In genomic region chr7:141551773-141552162, GRCh38 we compare ENCODE assay signal across 8 cellular contexts. TPM values are rescaled to one million over a fixed set of nuclear protein-coding genes. Genes with fewer than 3 reads are reported as not detected.
DNase-seq lines count a peak whose midpoint lies in the region; ATAC-seq and TF ChIP-seq lines count a peak whose summit lies in the region.

No MANE protein-coding gene starts in this region.

- H3K36me3 ChIP-seq in H7 (replicated peaks; ENCODE audit: control insufficient read depth, insufficient read depth, low read length), result peaks cover 3% of the 10 kb centered on the region

- ATAC-seq in T-helper 17 cell, result no peak
- ATAC-seq in stimulated activated memory B cell treated with anti-CD40 and anti-IgM and Interleukin-4, amounts not matched to agents 10 μg/mL and 1 μg/mL and 100 μg/mL, for 72 hours, result peak; percentile 45
- no peak for ATAC-seq in HG03378 (IDR thresholded peaks at IDR 0.05; ENCODE audit: unreplicated experiment)

- H3K9me3 ChIP-seq in T-helper 17 cell (ENCODE audit: control insufficient read depth, low read length, poor library complexity, severe bottlenecking), result no peaks in the 10 kb centered on the region

- H3K4me1 Mint-ChIP-seq in T-helper 17 cell (peaks cover 29% of the 10 kb centered on the region), glutamatergic neuron (ENCODE audit: low read depth, unreplicated experiment) (peaks cover 9% of the 10 kb centered on the region)
- peaks cover 33% of the 10 kb centered on the region for H3K4me1 Mint-ChIP-seq in stimulated activated memory B cell treated with anti-CD40 and anti-IgM and Interleukin-4, amounts not matched to agents 10 μg/mL and 1 μg/mL and 100 μg/mL, for 72 hours

- H3K9me3 Mint-ChIP-seq in glutamatergic neuron (ENCODE audit: unreplicated experiment), result peaks cover 6% of the 10 kb centered on the region
- H3K9me3 Mint-ChIP-seq in stimulated activated memory B cell treated with anti-CD40 and anti-IgM and Interleukin-4, amounts not matched to agents 10 μg/mL and 1 μg/mL and 100 μg/mL, for 72 hours, result no peaks in the 10 kb centered on the region

- H3K36me3 Mint-ChIP-seq in T-helper 17 cell (ENCODE audit: low read depth) (peaks cover 15% of the 10 kb centered on the region), glutamatergic neuron (ENCODE audit: unreplicated experiment) (no peaks in the 10 kb centered on the region)
- H3K36me3 Mint-ChIP-seq in stimulated activated memory B cell treated with anti-CD40 and anti-IgM and Interleukin-4, amounts not matched to agents 10 μg/mL and 1 μg/mL and 100 μg/mL, for 72 hours, result peaks cover 25% of the 10 kb centered on the region

- DNase-seq in AG10803 (ENCODE audit: low read depth), result no peak
- no peak for DNase-seq in H7
- no peak for DNase-seq in T-helper 17 cell
- no peak for DNase-seq in glutamatergic neuron
- DNase-seq in islet precursor cell, result no peak
- no peak for DNase-seq in NCI-H1048 (lab: John Stamatoyannopoulos, UW)

- TF ChIP-seq CTCF in AG10803 (conservative IDR thresholded peaks at IDR 0.05; ENCODE audit: low read length) (no peak), glutamatergic neuron (IDR thresholded peaks at IDR 0.05; ENCODE audit: partially characterized antibody, unreplicated experiment) (no peak)

- H3K27me3 ChIP-seq in H7 (ENCODE audit: control insufficient read depth, insufficient read depth, low read length), result no peaks in the 10 kb centered on the region

- H3K27ac Mint-ChIP-seq in T-helper 17 cell, result peak overlapping the region; percentile 82
- peak overlapping the region; percentile 78 for H3K27ac Mint-ChIP-seq in glutamatergic neuron (ENCODE audit: unreplicated experiment)
- peak overlapping the region; percentile 91 for H3K27ac Mint-ChIP-seq in stimulated activated memory B cell treated with anti-CD40 and anti-IgM and Interleukin-4, amounts not matched to agents 10 μg/mL and 1 μg/mL and 100 μg/mL, for 72 hours

- H3K4me3 ChIP-seq in AG10803 (ENCODE audit: low read length) (peak overlapping the region; percentile 90), H7 (ENCODE audit: insufficient read depth, low read depth, low read length) (peak overlapping the region; percentile 79)

- no peaks in the 10 kb centered on the region for H3K27me3 Mint-ChIP-seq in T-helper 17 cell
- no peaks in the 10 kb centered on the region for H3K27me3 Mint-ChIP-seq in glutamatergic neuron (ENCODE audit: unreplicated experiment)
- no peaks in the 10 kb centered on the region for H3K27me3 Mint-ChIP-seq in stimulated activated memory B cell treated with anti-CD40 and anti-IgM and Interleukin-4, amounts not matched to agents 10 μg/mL and 1 μg/mL and 100 μg/mL, for 72 hours

- peak overlapping the region; percentile 88 for H3K4me3 Mint-ChIP-seq in T-helper 17 cell
- peak overlapping the region; percentile 86 for H3K4me3 Mint-ChIP-seq in glutamatergic neuron (ENCODE audit: unreplicated experiment)
- H3K4me3 Mint-ChIP-seq in stimulated activated memory B cell treated with anti-CD40 and anti-IgM and Interleukin-4, amounts not matched to agents 10 μg/mL and 1 μg/mL and 100 μg/mL, for 72 hours, result peak overlapping the region; percentile 89

RNA-seq across cellular contexts. Expression of gene AGK, which starts 0.6 kb away (rescaled TPM):
- total RNA-seq in H7 (2014; rRNA removed; shearing (Covaris generic)), result 49.1 and 59.9 TPM in 2 replicates
- 10 to 100 TPM; 25.9 to 27.4 TPM for total RNA-seq in T-helper 17 cell
- 26.1 TPM for total RNA-seq in glutamatergic neuron (ENCODE audit: unreplicated experiment)
